Comparison of ENCODE assay signal across 9 cellular contexts in genomic region chr1:202710070-202711025, GRCh38. TPM values are rescaled to one million over a fixed set of nuclear protein-coding genes. Genes with fewer than 3 reads are reported as not detected.
A peak's percentile ranks its signal among the peaks of the same experiment; 100 is the strongest.
DNase-seq lines count a peak whose midpoint lies in the region; ATAC-seq, FAIRE-seq and TF ChIP-seq lines count a peak whose summit lies in the region.
"Had no signal": no experiment of that assay in that cellular context is flagged by ENCODE, and none has a peak within 500 bp of the region (broad histone marks: within the 10 kb centered on the region; RNA-seq: fewer than 3 reads in every experiment).

Gene SYT2 (minus strand): TSS chr1:202710454. CDS start chr1:202605772, 104,682 bp downstream.

- H3K9me3 ChIP-seq in endothelial cell of umbilical vein (replicated peaks; ENCODE audit: control insufficient read depth, insufficient read depth, low read length): no peaks in the 10 kb centered on the region
- no peaks in the 10 kb centered on the region for H3K9me3 ChIP-seq in neural cell (ENCODE audit: low read length)

- H3K4me2 ChIP-seq in endothelial cell of umbilical vein (ENCODE audit: insufficient read depth, low read length): peak within 1 kb of the TSS; percentile 34
- peak within 1 kb of the TSS; percentile 59 for H3K4me2 ChIP-seq in neural cell (ENCODE audit: low read length)

- TF ChIP-seq EP300 in neural cell (conservative IDR thresholded peaks at IDR 0.05; ENCODE audit: poor library complexity, severe bottlenecking): no peak

- no peaks in the 10 kb centered on the region for H3F3A ChIP-seq in neural cell (ENCODE audit: insufficient read depth, low read length, poor library complexity, severe bottlenecking)

- no peak within 1 kb of the TSS for H3K9ac ChIP-seq in endothelial cell of umbilical vein (replicated peaks; ENCODE audit: extremely low read depth, insufficient read depth, low read length)
- peak within 1 kb of the TSS; percentile 39 for H3K9ac ChIP-seq in neural cell (ENCODE audit: low read length)

- intact Hi-C loops in endothelial cell of umbilical vein (cut with micrococcal nuclease): no loop called here

- H3K36me3 ChIP-seq in endothelial cell of umbilical vein (ENCODE audit: control insufficient read depth in 2 of 2, extremely low read depth in 1 of 2, insufficient read depth in 2 of 2, low read length in 2 of 2) (no peaks in the 10 kb centered on the region), neural cell (ENCODE audit: insufficient read depth, low read length) (no peaks in the 10 kb centered on the region)

- TF ChIP-seq RAD21 in neural cell (conservative IDR thresholded peaks at IDR 0.05): no peak

- H4K20me1 ChIP-seq in endothelial cell of umbilical vein (replicated peaks; ENCODE audit: control insufficient read depth, extremely low read depth, insufficient read depth, low read length) (no peaks in the 10 kb centered on the region), neural cell (ENCODE audit: insufficient read depth) (no peaks in the 10 kb centered on the region)

- H2AFZ ChIP-seq in endothelial cell of umbilical vein (ENCODE audit: low read depth, low read length) (peak within 1 kb of the TSS; percentile 25), neural cell (ENCODE audit: low read depth, low read length) (no peak within 1 kb of the TSS)

- ATAC-seq in HG02571 (IDR thresholded peaks at IDR 0.05; ENCODE audit: unreplicated experiment) (no peak), GM21381 (IDR thresholded peaks at IDR 0.05; ENCODE audit: unreplicated experiment) (no peak)

- H3K27ac ChIP-seq in endothelial cell of umbilical vein (ENCODE audit: insufficient read depth, low read depth, low read length): no peak within 1 kb of the TSS
- H3K27ac ChIP-seq in neural cell (ENCODE audit: low read length): no peak within 1 kb of the TSS

- dilution Hi-C loops in endothelial cell of umbilical vein (cut with MboI; ENCODE audit: extremely low pct_ligation_motif_present, low sequenced_read_pairs): no loop called here

- POLR2A ChIA-PET in endothelial cell of umbilical vein (lab: Charles Lee): no interaction called here

- no peak for TF ChIP-seq POLR2A in endothelial cell of umbilical vein (IDR thresholded peaks at IDR 0.05; ENCODE audit: low read depth, low read length)

- peaks cover 20% of the 10 kb centered on the region for H3K4me1 ChIP-seq in endothelial cell of umbilical vein (ENCODE audit: control insufficient read depth, extremely low read depth, insufficient read depth, low read length)

- H3K27me3 ChIP-seq in endothelial cell of umbilical vein (ENCODE audit: control insufficient read depth in 2 of 2, insufficient read depth in 2 of 2, low read length in 2 of 2): peaks cover 41 to 55% of the 10 kb centered on the region in 2 experiments
- H3K27me3 ChIP-seq in neural cell (ENCODE audit: insufficient read depth, low read depth, low read length): peaks cover 57% of the 10 kb centered on the region

- H3K4me3 ChIP-seq in endothelial cell of umbilical vein (replicated peaks in 1 of 3; ENCODE audit: insufficient read depth in 1 of 3, low read depth in 1 of 3, low read length in 3 of 3): peak within 1 kb of the TSS in 1 of 3 experiments; percentile 13
- peak within 1 kb of the TSS; percentile 73 for H3K4me3 ChIP-seq in neural cell (ENCODE audit: low read length)

- no peaks in the 10 kb centered on the region for H3K9me2 ChIP-seq in neural cell (ENCODE audit: insufficient read depth, low read length)

- BruUV-seq in endothelial cell of umbilical vein (replicated peaks; lab: Mats Ljungman, UMichigan): no TSS peak

- FAIRE-seq in endothelial cell of umbilical vein (lab: Jason Lieb, UNC): no peak

- H3K79me2 ChIP-seq in endothelial cell of umbilical vein (ENCODE audit: control insufficient read depth, insufficient read depth, low read length): no peaks in the 10 kb centered on the region
- no peaks in the 10 kb centered on the region for H3K79me2 ChIP-seq in neural cell (replicated peaks; ENCODE audit: insufficient read depth, low read length)

- DNase-seq in NCI-H1417 (lab: John Stamatoyannopoulos, UW) (peak; percentile 69 to 87 (median 78)), NCI-H1417 treated with DMSO at 0.1 percent for 48 hours (lab: John Stamatoyannopoulos, UW) (no peak), NCI-H69 (lab: John Stamatoyannopoulos, UW) (peak; percentile 87), endothelial cell of umbilical vein (ENCODE audit: low read depth, low spot score) (peak; percentile 21), cortex of kidney (lab: John Stamatoyannopoulos, UW) (no peak)

- no peak for TF ChIP-seq CTCF in endothelial cell of umbilical vein (IDR thresholded peaks at IDR 0.05; ENCODE audit: extremely low read depth in 1 of 2, insufficient read depth in 1 of 2, low read depth in 1 of 2, low read length in 2 of 2)
- TF ChIP-seq CTCF in neural cell (IDR thresholded peaks at IDR 0.05; ENCODE audit: poor library complexity, severe bottlenecking): no peak

- CTCF ChIA-PET in endothelial cell of umbilical vein (lab: Charles Lee): interaction anchor here (0.6 to 3.0 kb wide), 6 partner anchors 10 to 369 kb away, joined by 3 to 16 read pairs (median 4); no protein-coding TSS in a partner anchor

- no peaks in the 10 kb centered on the region for H3K9me1 ChIP-seq in endothelial cell of umbilical vein (replicated peaks; ENCODE audit: control insufficient read depth, extremely low read depth, insufficient read depth, low read length)

TF ChIP-seq in endothelial cell of umbilical vein, 7 proteins besides CTCF, POLR2A, EP300 and RAD21:
- TF ChIP-seq FOS (IDR thresholded peaks at IDR 0.05; ENCODE audit: borderline replicate concordance, insufficient read depth, low read length): no peak
- TF ChIP-seq MAX (IDR thresholded peaks at IDR 0.05; ENCODE audit: insufficient read depth, insufficient read length): no peak
- no peak for TF ChIP-seq MYC (IDR thresholded peaks at IDR 0.05; ENCODE audit: low read depth, low read length)
- no peak for TF ChIP-seq GATA2 (IDR thresholded peaks at IDR 0.05; ENCODE audit: insufficient read depth, insufficient read length, low read depth, low read length)
- peak; percentile 96 for TF ChIP-seq EZH2 (IDR thresholded peaks at IDR 0.05; ENCODE audit: borderline replicate concordance, low read depth, low read length, severe bottlenecking)
- no peak for TF ChIP-seq JUN (IDR thresholded peaks at IDR 0.05; ENCODE audit: borderline replicate concordance, insufficient read depth, insufficient read length, low read depth)
- TF ChIP-seq POLR2AphosphoS5 (IDR thresholded peaks at IDR 0.05; ENCODE audit: insufficient read depth, low read depth, low read length): no peak
TF ChIP-seq in endothelial cell of umbilical vein: peak in this region for 1.

TF ChIP-seq in neural cell, 6 proteins besides CTCF, POLR2A, EP300 and RAD21:
- TF ChIP-seq MXI1 (conservative IDR thresholded peaks at IDR 0.05; ENCODE audit: poor library complexity, severe bottlenecking) (no peak), TAF1 (IDR thresholded peaks at IDR 0.05; ENCODE audit: low read depth) (no peak), SMC3 (conservative IDR thresholded peaks at IDR 0.05; ENCODE audit: poor library complexity) (peak; percentile 38), EZH2 (IDR thresholded peaks at IDR 0.05; ENCODE audit: borderline replicate concordance, insufficient read depth, low read length, poor library complexity, severe bottlenecking) (no peak), POLR2AphosphoS5 (IDR thresholded peaks at IDR 0.05) (peak; percentile 47), REST (IDR thresholded peaks at IDR 0.05; ENCODE audit: borderline replicate concordance) (no peak)
TF ChIP-seq in neural cell: peak in this region for 2.

RNA-seq across cellular contexts. Expression of gene SYT2, which starts in this region (rescaled TPM):
- not detected in 2 replicates for total RNA-seq in endothelial cell of umbilical vein
- polyA plus RNA-seq in endothelial cell of umbilical vein: not detected in 2 replicates
- polyA plus RNA-seq in endothelial cell of umbilical vein (2011; cell fraction: cytosol; rRNA removed): not detected in 2 replicates
- not detected in 2 replicates for polyA plus RNA-seq in endothelial cell of umbilical vein (2011; cell fraction: nucleus; rRNA removed)
- polyA plus RNA-seq in endothelial cell of umbilical vein (2012): 0.03 TPM in 1 of 2 replicates, not detected in the other
- polyA minus RNA-seq in endothelial cell of umbilical vein: 0.02 and 0.05 TPM in 2 replicates
- not detected for polyA minus RNA-seq in endothelial cell of umbilical vein (2011; cell fraction: cytosol; rRNA and poly(A)+ RNA removed)
- not detected in 2 replicates for polyA minus RNA-seq in endothelial cell of umbilical vein (2011; cell fraction: nucleus; rRNA and poly(A)+ RNA removed)
- 0.04 and 0.16 TPM in 2 replicates for polyA plus RNA-seq in neural cell
- polyA minus RNA-seq in neural cell: 0.23 and 0.24 TPM in 2 replicates
- total RNA-seq: glomerular endothelial cell had no signal

Comparison
In these comparisons a context has a peak if more than half of its experiments do, and no peak if none do; other contexts are left out.
1. DNase-seq: peak in NCI-H1417 (3 of 3) and NCI-H69 (single experiment); none in NCI-H1417 treated with DMSO at 0.1 percent for 48 hours (single experiment) and cortex of kidney (single experiment).
2. Peak in DNase-seq and H3K4me2 ChIP-seq in endothelial cell of umbilical vein; RNA of the gene not detected or under 1 TPM.